14 cellular contexts compared by ENCODE assay signal in the genomic region with DNA sequence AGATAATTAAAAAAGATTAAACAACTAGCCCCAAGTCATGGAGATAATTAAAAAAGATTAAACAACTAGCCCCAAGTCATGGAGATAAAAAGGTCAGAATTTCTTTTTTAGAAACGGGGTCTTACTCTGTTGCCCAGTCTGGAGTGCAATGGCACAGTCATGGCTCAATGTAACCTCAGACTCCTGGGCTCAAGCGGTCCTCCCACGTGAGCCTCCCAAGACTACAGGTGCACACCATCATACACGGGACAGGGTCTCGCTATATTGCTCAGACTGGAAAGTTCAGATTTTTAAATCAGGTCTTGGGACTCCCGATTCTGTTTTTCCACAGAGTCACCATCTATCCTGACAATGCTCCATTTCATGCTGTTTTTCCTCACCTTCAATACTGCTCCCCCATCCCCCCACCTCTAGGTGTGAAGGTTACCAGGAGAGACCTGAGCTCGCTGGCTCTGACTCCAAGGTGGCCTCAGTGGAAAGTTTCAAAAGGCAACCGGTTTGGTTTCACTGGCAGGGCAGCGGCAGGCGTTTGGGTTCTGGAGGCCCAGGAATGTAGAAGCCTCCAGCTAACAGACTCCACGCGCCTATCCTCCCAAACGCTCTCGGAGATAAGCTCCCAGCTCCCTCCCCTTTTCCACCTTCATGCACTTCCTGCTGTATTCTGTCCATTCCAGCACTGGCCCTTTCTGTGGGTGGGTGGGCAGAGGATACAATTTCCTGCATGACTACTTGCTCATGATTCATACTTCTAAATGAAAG. TPM values are rescaled to one million over a fixed set of nuclear protein-coding genes. Genes with fewer than 3 reads are reported as not detected.
DNase-seq lines count a peak whose midpoint lies in the region; FAIRE-seq and TF ChIP-seq lines count a peak whose summit lies in the region.
"Had no signal": no experiment of that assay in that cellular context is flagged by ENCODE, and none has a peak within 500 bp of the region (broad histone marks: within the 10 kb centered on the region; RNA-seq: fewer than 3 reads in every experiment).

No MANE protein-coding gene starts in this region.

- H3K79me2 ChIP-seq in astrocyte (ENCODE audit: insufficient read depth, low read length): peaks cover 11% of the 10 kb centered on the region

- no peak for TF ChIP-seq POLR2A in stomach (IDR thresholded peaks at IDR 0.05)

- 52 to 72% (median 59%) methylated on average over 14 of the region's 14 CpGs for WGBS in stomach, 5 donors

- H3K27ac ChIP-seq in astrocyte (ENCODE audit: low read depth, low read length) (no peak overlapping the region), stomach (peak overlapping the region in 3 of 5 donors; percentile 37 to 54 (median 50)), substantia nigra (ENCODE audit: low read depth, low read length, poor library complexity, severe bottlenecking) (no peak overlapping the region)

- H3K27me3 ChIP-seq in astrocyte (ENCODE audit: insufficient read depth, low read length) (no peaks in the 10 kb centered on the region), stomach (peaks cover 0 to 22% (median 0%) of the 10 kb centered on the region in 3 donors)
- H3K27me3 ChIP-seq: tibial artery had no signal

- peaks cover 1% of the 10 kb centered on the region for H3K27me3 Mint-ChIP-seq in astrocyte (ENCODE audit: low read depth, unreplicated experiment)

- no peak overlapping the region for H2AFZ ChIP-seq in astrocyte (ENCODE audit: low read depth, low read length)

- H3K4me1 ChIP-seq in astrocyte (ENCODE audit: insufficient read depth, low read length) (peaks cover 15% of the 10 kb centered on the region), stomach (peaks cover 29 to 60% (median 40%) of the 10 kb centered on the region in 4 donors)

- no peak overlapping the region for H3K4me3 Mint-ChIP-seq in astrocyte (ENCODE audit: unreplicated experiment)
- H3K4me3 Mint-ChIP-seq: activated CD4-positive, alpha-beta T cell treated with anti-CD3 and anti-CD28 coated beads, Interleukin-2, amount 10 ng/mL, durations not matched to agents 7 days and 5 days; activated T-helper 17 cell treated with anti-CD3 and anti-CD28 coated beads, Interleukin-2, amount 50 U/mL, for 72 hours; T-helper 1 cell treated with Interleukin-12 subunit alpha and Interleukin-12 subunit beta and Interleukin-4 antibody, amounts not matched to agents 30 μg/mL and 1 μg/mL, for 36 hours had no signal

- no peak for FAIRE-seq in astrocyte (lab: Jason Lieb, UNC)
- FAIRE-seq: D721Med had no signal

- H3K27ac Mint-ChIP-seq in astrocyte (ENCODE audit: unreplicated experiment): no peak overlapping the region
- H3K27ac Mint-ChIP-seq: activated CD4-positive, alpha-beta T cell treated with anti-CD3 and anti-CD28 coated beads, Interleukin-2, amount 10 ng/mL, durations not matched to agents 7 days and 5 days; activated T-helper 17 cell treated with anti-CD3 and anti-CD28 coated beads, Interleukin-2, amount 50 U/mL, for 72 hours; T-helper 1 cell treated with Interleukin-12 subunit alpha and Interleukin-12 subunit beta and Interleukin-4 antibody, amounts not matched to agents 30 μg/mL and 1 μg/mL, for 36 hours had no signal

- intact Hi-C loops in stomach (cut with DNase I; ENCODE audit: low total_unique reads): no loop called here

- peaks cover 3% of the 10 kb centered on the region for H4K20me1 ChIP-seq in astrocyte (ENCODE audit: insufficient read depth, low read length)

- H3K4me2 ChIP-seq in astrocyte (ENCODE audit: low read length): peak overlapping the region; percentile 51

- no peak overlapping the region for H3K9ac ChIP-seq in astrocyte (ENCODE audit: low read length)

- peak; percentile 28 for DNase-seq in NCI-H82 (lab: John Stamatoyannopoulos, UW)
- DNase-seq in NCI-H82 treated with DMSO at 0.1 percent for 48 hours (lab: John Stamatoyannopoulos, UW; ENCODE audit: unreplicated experiment): no peak
- peak; percentile 61 for DNase-seq in astrocyte (ENCODE audit: low read depth)
- peak; percentile 35 for DNase-seq in kidney tubule cell (ENCODE audit: low spot score)
- DNase-seq in stomach: no peak
- no peak for DNase-seq in amniotic stem cell (lab: John Stamatoyannopoulos, UW)
- no peak for DNase-seq in substantia nigra (lab: John Stamatoyannopoulos, UW)
- no peak for DNase-seq in AG08396 (ENCODE audit: low spot score)
- DNase-seq: 8988T; activated CD4-positive, alpha-beta T cell treated with anti-CD3 and anti-CD28 coated beads, Interleukin-2, amount 10 ng/mL, durations not matched to agents 7 days and 5 days had no signal

- H3K9me3 ChIP-seq in astrocyte (ENCODE audit: insufficient read depth, low read depth, low read length): no peaks in the 10 kb centered on the region
- H3K9me3 ChIP-seq in stomach: no peaks in the 10 kb centered on the region
- H3K9me3 ChIP-seq: tibial artery had no signal

- H3K36me3 Mint-ChIP-seq in astrocyte (ENCODE audit: low read depth, unreplicated experiment): no peaks in the 10 kb centered on the region

- no peak for TF ChIP-seq CTCF in astrocyte (IDR thresholded peaks at IDR 0.05; ENCODE audit: insufficient read depth, low read depth, low read length)
- no peak for TF ChIP-seq CTCF in stomach (IDR thresholded peaks at IDR 0.05)

- H3K4me3 ChIP-seq in astrocyte (ENCODE audit: insufficient read depth, low read depth, low read length) (no peak overlapping the region), stomach (no peak overlapping the region)
- H3K4me3 ChIP-seq: tibial artery had no signal

- no peaks in the 10 kb centered on the region for H3K36me3 ChIP-seq in astrocyte (ENCODE audit: insufficient read depth, low read length)
- no peaks in the 10 kb centered on the region for H3K36me3 ChIP-seq in stomach

- no peaks in the 10 kb centered on the region for H3K9me3 Mint-ChIP-seq in astrocyte (ENCODE audit: unreplicated experiment)
- H3K9me3 Mint-ChIP-seq: activated CD4-positive, alpha-beta T cell treated with anti-CD3 and anti-CD28 coated beads, Interleukin-2, amount 10 ng/mL, durations not matched to agents 7 days and 5 days; activated T-helper 17 cell treated with anti-CD3 and anti-CD28 coated beads, Interleukin-2, amount 50 U/mL, for 72 hours; T-helper 1 cell treated with Interleukin-12 subunit alpha and Interleukin-12 subunit beta and Interleukin-4 antibody, amounts not matched to agents 30 μg/mL and 1 μg/mL, for 36 hours had no signal

- TF ChIP-seq EP300 in stomach (IDR thresholded peaks at IDR 0.05): no peak

- peaks cover 22% of the 10 kb centered on the region for H3K4me1 Mint-ChIP-seq in astrocyte (ENCODE audit: low read depth, unreplicated experiment)

RNA-seq across cellular contexts. Expression of gene SEMA4C, which starts 2.9 kb away (rescaled TPM):
- total RNA-seq in astrocyte: 30.7 and 32.8 TPM in 2 replicates
- total RNA-seq in stomach: 10 to 100 TPM; 10.7 to 78.8 (median 24.4) TPM
- 10 to 100 TPM in 1 of 3 donors, 1 to 10 TPM in 2; 5.7 to 15.8 (median 8.0) TPM for polyA plus RNA-seq in stomach

RNA-seq across cellular contexts. Expression of gene ANKRD39, which starts 15.0 kb away (rescaled TPM):
- total RNA-seq in astrocyte (11.9 and 13.7 TPM in 2 replicates), stomach (10 to 100 TPM in 3 of 5 donors, 1 to 10 TPM in 2; 2.8 to 32.1 (median 11.3) TPM)
- polyA plus RNA-seq in stomach: 10 to 100 TPM; 11.5 to 18.0 (median 14.1) TPM

RNA-seq across cellular contexts. Expression of gene ANKRD23, which starts 28.9 kb away (rescaled TPM):
- total RNA-seq in astrocyte (2.5 and 3.3 TPM in 2 replicates), stomach (1 to 10 TPM in 4 of 5 donors, not detected in 1; 1.3 to 3.6 (median 2.0) TPM)
- 1 to 10 TPM in 2 of 3 donors, under 1 TPM in 1; 1.00 to 2.9 (median 2.4) TPM for polyA plus RNA-seq in stomach

RNA-seq across cellular contexts. Expression of gene CNNM3, which starts 56.7 kb away (rescaled TPM):
- 5.6 and 6.5 TPM in 2 replicates for total RNA-seq in astrocyte
- 100 to 1,000 TPM in 1 of 5 donors, 10 to 100 TPM in 3, 1 to 10 TPM in 1; 6.2 to 107 (median 23.3) TPM for total RNA-seq in stomach
- 1 to 10 TPM; 4.6 to 8.4 (median 6.3) TPM for polyA plus RNA-seq in stomach

Comparison
In these comparisons a context has a peak if more than half of its experiments do, and no peak if none do; other contexts are left out.
1. DNase-seq: peak in NCI-H82 (single experiment), astrocyte (single experiment) and kidney tubule cell (single experiment); none in NCI-H82 treated with DMSO at 0.1 percent for 48 hours (single experiment), stomach (single experiment), amniotic stem cell (single experiment), substantia nigra (0 of 49) and AG08396 (single experiment).
2. H3K27ac ChIP-seq: peak in stomach (3 of 5); none in astrocyte (single experiment) and substantia nigra (single experiment).